Comparison of ENCODE assay signal across 1 cellular context in the genomic region with DNA sequence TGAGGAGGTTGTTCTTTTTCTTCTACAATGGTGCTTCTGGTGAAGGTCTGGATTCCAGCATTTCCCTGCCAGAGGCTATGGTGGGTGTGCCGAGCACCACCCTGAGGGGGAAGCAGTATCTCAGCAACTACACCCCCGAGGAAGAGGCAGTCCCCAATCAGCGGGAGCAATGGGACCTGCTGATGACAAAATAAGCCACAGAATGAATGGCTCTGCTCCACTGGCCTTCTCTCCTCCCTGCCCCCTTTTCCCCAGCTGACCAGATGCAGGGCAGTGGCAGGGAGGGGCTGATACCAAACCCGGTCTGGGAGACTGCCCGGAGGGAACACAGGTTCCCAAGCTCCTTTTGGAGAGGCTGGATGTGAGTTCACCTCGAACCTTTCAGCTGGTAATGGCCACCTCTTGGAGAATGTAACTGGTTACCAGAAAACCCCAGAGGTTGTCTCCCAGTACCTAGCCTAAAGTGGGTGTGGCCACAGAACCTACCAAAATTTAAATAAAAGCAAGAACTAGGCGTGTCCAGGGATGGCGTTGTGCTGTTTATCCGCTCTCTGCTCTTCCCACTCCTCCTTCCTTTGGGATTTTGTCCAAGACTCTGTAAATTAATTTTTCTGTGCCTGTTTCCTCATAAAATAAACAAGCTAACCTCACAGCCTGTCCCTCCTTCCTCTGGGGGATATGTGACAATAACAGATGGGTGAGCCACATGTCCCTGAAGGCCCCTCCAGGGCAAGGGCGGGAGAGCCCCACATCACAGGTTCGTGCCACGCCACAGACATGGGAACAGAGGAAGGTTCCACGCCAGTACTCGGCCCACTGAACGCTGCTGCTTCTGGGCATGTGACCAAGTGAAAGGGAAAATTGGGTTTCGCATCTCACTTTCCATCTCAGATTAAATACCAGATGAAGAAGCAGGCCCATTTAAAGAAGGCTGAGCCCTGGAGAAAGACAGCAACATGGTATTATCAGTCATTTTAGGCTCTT.
TF ChIP-seq lines count a peak whose summit lies in the region.

No MANE protein-coding gene starts in this region.

TF ChIP-seq in WTC11, 78 proteins besides CTCF, POLR2A, EP300 and RAD21 (continued from another document):
- TF ChIP-seq AFF4 (CRISPR knock-in tag; IDR thresholded peaks at IDR 0.05; ENCODE audit: borderline replicate concordance) (no peak), ZNF671 (CRISPR knock-in tag; IDR thresholded peaks at IDR 0.05) (no peak), ZNF425 (CRISPR knock-in tag; conservative IDR thresholded peaks at IDR 0.05) (no peak), ATF6 (CRISPR knock-in tag; IDR thresholded peaks at IDR 0.05) (no peak), KAT7 (CRISPR knock-in tag; IDR thresholded peaks at IDR 0.05; ENCODE audit: borderline replicate concordance) (no peak), NFYB (CRISPR knock-in tag; conservative IDR thresholded peaks at IDR 0.05; ENCODE audit: low read depth) (no peak), ZNF416 (CRISPR knock-in tag; IDR thresholded peaks at IDR 0.05) (no peak), ZNF532 (CRISPR knock-in tag; IDR thresholded peaks at IDR 0.05; ENCODE audit: borderline replicate concordance) (no peak), E2F4 (CRISPR knock-in tag; IDR thresholded peaks at IDR 0.05; ENCODE audit: borderline replicate concordance, low read depth) (no peak), ZMAT4 (CRISPR knock-in tag; IDR thresholded peaks at IDR 0.05) (no peak), ZNF121 (CRISPR knock-in tag; IDR thresholded peaks at IDR 0.05) (no peak)
- TF ChIP-seq, protein P1, sequence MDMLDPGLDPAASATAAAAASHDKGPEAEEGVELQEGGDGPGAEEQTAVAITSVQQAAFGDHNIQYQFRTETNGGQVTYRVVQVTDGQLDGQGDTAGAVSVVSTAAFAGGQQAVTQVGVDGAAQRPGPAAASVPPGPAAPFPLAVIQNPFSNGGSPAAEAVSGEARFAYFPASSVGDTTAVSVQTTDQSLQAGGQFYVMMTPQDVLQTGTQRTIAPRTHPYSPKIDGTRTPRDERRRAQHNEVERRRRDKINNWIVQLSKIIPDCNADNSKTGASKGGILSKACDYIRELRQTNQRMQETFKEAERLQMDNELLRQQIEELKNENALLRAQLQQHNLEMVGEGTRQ (CRISPR knock-in tag; IDR thresholded peaks at IDR 0.05), result no peak
- TF ChIP-seq, protein P2, sequence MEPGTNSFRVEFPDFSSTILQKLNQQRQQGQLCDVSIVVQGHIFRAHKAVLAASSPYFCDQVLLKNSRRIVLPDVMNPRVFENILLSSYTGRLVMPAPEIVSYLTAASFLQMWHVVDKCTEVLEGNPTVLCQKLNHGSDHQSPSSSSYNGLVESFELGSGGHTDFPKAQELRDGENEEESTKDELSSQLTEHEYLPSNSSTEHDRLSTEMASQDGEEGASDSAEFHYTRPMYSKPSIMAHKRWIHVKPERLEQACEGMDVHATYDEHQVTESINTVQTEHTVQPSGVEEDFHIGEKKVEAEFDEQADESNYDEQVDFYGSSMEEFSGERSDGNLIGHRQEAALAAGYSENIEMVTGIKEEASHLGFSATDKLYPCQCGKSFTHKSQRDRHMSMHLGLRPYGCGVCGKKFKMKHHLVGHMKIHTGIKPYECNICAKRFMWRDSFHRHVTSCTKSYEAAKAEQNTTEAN (CRISPR knock-in tag; IDR thresholded peaks at IDR 0.05), result no peak
